Comparison of ENCODE assay signal across 1 cellular context in the genomic region with DNA sequence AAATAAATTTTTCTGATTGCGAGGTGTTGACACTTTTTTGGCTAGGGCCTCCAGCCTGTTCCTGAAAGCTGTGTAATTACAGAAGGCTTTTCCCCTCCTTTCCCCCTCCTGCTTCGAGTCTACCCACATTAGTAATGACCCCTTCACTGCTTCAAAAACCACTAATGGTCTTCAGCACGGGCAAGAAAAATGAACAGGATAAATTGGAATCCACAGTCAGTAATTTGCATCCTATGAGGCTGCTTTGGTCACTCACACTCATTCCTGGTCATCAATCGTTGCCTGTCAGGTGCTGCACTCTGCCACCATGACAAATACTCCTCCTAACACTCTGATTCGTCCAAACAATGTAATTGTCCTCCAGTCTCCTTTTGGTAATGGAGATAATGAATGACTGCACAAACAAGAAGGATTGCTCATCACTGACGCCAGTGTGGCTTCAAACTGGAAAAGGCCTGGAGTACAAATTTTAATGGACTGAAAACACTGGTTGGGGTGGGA.
TF ChIP-seq lines count a peak whose summit lies in the region.

No MANE protein-coding gene starts in this region.

TF ChIP-seq in K562, 482 proteins besides CTCF, POLR2A, EP300 and RAD21 (continued from another document and continues in another):
- TF ChIP-seq, protein P1, sequence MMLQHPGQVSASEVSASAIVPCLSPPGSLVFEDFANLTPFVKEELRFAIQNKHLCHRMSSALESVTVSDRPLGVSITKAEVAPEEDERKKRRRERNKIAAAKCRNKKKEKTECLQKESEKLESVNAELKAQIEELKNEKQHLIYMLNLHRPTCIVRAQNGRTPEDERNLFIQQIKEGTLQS (IDR thresholded peaks at IDR 0.05) = peak; percentile 94
- TF ChIP-seq, protein P1 (CRISPR knock-in tag; conservative IDR thresholded peaks at IDR 0.05) = no peak; the same call in 1 of the 2 replicates
- TF ChIP-seq MEF2D (tag; conservative IDR thresholded peaks at IDR 0.05; ENCODE audit: low read depth) (peak; percentile 55; the same call in 1 of the 2 replicates), ARHGAP35 (IDR thresholded peaks at IDR 0.05; ENCODE audit: partially characterized antibody) (no peak), DACH1 (IDR thresholded peaks at IDR 0.05; ENCODE audit: partially characterized antibody) (no peak), TCF3 (CRISPR knock-in tag; IDR thresholded peaks at IDR 0.05) (peak; percentile 78), KDM5B (IDR thresholded peaks at IDR 0.05; ENCODE audit: insufficient replicate concordance, low read depth, low read length) (no peak), HSF4 (CRISPR knock-in tag; IDR thresholded peaks at IDR 0.05; ENCODE audit: borderline replicate concordance) (no peak), CXXC5 (CRISPR knock-in tag; IDR thresholded peaks at IDR 0.05) (0 out of 2 replicates have a peak, but pooled peaks have one; percentile 22), TAF1 (IDR thresholded peaks at IDR 0.05; ENCODE audit: control insufficient read depth, extremely low read depth, insufficient read depth, low read length, severe bottlenecking) (no peak), KLF13 (tag; IDR thresholded peaks at IDR 0.05; ENCODE audit: borderline replicate concordance, low read depth) (no peak), RBM15 (IDR thresholded peaks at IDR 0.05; ENCODE audit: insufficient read depth, low read length) (no peak), SRF (CRISPR knock-in tag; IDR thresholded peaks at IDR 0.05) (no peak), TAF7 (tag; IDR thresholded peaks at IDR 0.05) (no peak), SMARCC2 (IDR thresholded peaks at IDR 0.05; ENCODE audit: low read depth) (peak; percentile 34; the same call in 1 of the 2 replicates), SRSF9 (IDR thresholded peaks at IDR 0.05; ENCODE audit: borderline replicate concordance, low read depth, low read length) (no peak), FOXM1 (IDR thresholded peaks at IDR 0.05; ENCODE audit: low read depth) (peak; percentile 28; the same call in 1 of the 2 replicates), FOXM1 (CRISPR knock-in tag; IDR thresholded peaks at IDR 0.05; ENCODE audit: low read depth) (no peak), GATAD2B (IDR thresholded peaks at IDR 0.05; ENCODE audit: borderline replicate concordance) (no peak), SPI1 (IDR thresholded peaks at IDR 0.05; ENCODE audit: borderline replicate concordance, low read depth, low read length) (no peak), ZC3H4 (CRISPR knock-in tag; IDR thresholded peaks at IDR 0.05; ENCODE audit: borderline replicate concordance) (no peak), KDM2B (CRISPR knock-in tag; IDR thresholded peaks at IDR 0.05) (no peak)
- TF ChIP-seq, protein P2, sequence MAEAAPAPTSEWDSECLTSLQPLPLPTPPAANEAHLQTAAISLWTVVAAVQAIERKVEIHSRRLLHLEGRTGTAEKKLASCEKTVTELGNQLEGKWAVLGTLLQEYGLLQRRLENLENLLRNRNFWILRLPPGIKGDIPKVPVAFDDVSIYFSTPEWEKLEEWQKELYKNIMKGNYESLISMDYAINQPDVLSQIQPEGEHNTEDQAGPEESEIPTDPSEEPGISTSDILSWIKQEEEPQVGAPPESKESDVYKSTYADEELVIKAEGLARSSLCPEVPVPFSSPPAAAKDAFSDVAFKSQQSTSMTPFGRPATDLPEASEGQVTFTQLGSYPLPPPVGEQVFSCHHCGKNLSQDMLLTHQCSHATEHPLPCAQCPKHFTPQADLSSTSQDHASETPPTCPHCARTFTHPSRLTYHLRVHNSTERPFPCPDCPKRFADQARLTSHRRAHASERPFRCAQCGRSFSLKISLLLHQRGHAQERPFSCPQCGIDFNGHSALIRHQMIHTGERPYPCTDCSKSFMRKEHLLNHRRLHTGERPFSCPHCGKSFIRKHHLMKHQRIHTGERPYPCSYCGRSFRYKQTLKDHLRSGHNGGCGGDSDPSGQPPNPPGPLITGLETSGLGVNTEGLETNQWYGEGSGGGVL (CRISPR knock-in tag; IDR thresholded peaks at IDR 0.05) = no peak
- TF ChIP-seq, protein P3, sequence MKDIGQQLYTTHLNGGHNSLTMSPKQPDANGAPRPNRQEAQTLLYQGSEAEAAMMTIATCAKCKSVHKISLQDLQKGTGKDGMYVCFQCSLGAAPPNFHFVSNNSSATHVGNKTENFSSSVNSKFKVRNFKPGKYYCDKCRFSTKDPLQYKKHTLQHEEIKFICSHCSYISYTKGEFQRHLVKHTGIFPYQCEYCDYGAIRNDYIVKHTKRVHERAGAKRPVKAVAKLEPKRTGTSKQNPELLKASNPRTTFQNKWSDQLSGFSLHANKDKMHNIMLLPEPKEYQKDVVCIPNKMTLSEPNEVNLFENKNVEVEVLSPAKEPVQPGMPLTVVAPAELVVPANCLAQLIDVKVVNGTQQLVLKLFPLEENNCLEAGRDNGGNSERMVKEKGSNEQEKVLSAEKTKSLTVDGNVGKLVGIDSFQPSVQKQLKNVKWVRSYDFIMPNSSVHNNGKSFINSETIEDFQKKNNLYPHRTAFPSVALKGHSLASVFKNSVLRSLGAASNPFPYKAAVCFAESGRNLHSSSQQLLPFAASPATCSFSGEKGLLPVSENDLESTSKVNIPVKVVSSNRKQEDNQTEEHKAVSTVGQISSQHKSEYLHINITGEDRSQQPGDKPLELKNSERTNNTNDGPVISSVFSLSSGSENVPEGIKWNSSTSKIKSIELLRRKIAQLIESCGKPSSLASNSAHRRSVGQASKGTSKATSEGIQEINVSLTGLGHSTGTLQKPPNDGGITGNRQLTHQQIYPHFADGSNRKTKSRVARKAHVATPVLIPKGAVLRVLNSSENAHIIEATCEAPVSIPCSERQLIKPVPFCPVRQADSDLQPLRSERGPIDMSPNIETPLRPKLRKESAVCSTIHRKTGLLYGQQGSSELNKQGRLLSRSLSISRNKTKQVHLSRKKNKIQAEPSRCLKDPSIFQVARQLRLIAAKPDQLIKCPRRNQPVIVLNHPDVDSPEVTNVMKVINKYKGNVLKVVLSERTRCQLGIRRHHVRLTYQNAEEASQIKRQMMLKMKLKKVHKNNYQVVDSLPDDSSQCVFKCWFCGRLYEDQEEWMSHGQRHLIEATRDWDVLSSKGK (CRISPR knock-in tag; IDR thresholded peaks at IDR 0.05) = no peak
- TF ChIP-seq, protein P4, sequence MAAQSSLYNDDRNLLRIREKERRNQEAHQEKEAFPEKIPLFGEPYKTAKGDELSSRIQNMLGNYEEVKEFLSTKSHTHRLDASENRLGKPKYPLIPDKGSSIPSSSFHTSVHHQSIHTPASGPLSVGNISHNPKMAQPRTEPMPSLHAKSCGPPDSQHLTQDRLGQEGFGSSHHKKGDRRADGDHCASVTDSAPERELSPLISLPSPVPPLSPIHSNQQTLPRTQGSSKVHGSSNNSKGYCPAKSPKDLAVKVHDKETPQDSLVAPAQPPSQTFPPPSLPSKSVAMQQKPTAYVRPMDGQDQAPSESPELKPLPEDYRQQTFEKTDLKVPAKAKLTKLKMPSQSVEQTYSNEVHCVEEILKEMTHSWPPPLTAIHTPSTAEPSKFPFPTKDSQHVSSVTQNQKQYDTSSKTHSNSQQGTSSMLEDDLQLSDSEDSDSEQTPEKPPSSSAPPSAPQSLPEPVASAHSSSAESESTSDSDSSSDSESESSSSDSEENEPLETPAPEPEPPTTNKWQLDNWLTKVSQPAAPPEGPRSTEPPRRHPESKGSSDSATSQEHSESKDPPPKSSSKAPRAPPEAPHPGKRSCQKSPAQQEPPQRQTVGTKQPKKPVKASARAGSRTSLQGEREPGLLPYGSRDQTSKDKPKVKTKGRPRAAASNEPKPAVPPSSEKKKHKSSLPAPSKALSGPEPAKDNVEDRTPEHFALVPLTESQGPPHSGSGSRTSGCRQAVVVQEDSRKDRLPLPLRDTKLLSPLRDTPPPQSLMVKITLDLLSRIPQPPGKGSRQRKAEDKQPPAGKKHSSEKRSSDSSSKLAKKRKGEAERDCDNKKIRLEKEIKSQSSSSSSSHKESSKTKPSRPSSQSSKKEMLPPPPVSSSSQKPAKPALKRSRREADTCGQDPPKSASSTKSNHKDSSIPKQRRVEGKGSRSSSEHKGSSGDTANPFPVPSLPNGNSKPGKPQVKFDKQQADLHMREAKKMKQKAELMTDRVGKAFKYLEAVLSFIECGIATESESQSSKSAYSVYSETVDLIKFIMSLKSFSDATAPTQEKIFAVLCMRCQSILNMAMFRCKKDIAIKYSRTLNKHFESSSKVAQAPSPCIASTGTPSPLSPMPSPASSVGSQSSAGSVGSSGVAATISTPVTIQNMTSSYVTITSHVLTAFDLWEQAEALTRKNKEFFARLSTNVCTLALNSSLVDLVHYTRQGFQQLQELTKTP (IDR thresholded peaks at IDR 0.05; ENCODE audit: low read depth in 1 of 2, partially characterized antibody in 2 of 2) = no peak
- TF ChIP-seq, protein P5, sequence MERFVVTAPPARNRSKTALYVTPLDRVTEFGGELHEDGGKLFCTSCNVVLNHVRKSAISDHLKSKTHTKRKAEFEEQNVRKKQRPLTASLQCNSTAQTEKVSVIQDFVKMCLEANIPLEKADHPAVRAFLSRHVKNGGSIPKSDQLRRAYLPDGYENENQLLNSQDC (CRISPR knock-in tag; IDR thresholded peaks at IDR 0.05) = no peak
- TF ChIP-seq, protein P6, sequence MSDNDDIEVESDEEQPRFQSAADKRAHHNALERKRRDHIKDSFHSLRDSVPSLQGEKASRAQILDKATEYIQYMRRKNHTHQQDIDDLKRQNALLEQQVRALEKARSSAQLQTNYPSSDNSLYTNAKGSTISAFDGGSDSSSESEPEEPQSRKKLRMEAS (CRISPR knock-in tag; IDR thresholded peaks at IDR 0.05) = no peak
- TF ChIP-seq, protein P7, sequence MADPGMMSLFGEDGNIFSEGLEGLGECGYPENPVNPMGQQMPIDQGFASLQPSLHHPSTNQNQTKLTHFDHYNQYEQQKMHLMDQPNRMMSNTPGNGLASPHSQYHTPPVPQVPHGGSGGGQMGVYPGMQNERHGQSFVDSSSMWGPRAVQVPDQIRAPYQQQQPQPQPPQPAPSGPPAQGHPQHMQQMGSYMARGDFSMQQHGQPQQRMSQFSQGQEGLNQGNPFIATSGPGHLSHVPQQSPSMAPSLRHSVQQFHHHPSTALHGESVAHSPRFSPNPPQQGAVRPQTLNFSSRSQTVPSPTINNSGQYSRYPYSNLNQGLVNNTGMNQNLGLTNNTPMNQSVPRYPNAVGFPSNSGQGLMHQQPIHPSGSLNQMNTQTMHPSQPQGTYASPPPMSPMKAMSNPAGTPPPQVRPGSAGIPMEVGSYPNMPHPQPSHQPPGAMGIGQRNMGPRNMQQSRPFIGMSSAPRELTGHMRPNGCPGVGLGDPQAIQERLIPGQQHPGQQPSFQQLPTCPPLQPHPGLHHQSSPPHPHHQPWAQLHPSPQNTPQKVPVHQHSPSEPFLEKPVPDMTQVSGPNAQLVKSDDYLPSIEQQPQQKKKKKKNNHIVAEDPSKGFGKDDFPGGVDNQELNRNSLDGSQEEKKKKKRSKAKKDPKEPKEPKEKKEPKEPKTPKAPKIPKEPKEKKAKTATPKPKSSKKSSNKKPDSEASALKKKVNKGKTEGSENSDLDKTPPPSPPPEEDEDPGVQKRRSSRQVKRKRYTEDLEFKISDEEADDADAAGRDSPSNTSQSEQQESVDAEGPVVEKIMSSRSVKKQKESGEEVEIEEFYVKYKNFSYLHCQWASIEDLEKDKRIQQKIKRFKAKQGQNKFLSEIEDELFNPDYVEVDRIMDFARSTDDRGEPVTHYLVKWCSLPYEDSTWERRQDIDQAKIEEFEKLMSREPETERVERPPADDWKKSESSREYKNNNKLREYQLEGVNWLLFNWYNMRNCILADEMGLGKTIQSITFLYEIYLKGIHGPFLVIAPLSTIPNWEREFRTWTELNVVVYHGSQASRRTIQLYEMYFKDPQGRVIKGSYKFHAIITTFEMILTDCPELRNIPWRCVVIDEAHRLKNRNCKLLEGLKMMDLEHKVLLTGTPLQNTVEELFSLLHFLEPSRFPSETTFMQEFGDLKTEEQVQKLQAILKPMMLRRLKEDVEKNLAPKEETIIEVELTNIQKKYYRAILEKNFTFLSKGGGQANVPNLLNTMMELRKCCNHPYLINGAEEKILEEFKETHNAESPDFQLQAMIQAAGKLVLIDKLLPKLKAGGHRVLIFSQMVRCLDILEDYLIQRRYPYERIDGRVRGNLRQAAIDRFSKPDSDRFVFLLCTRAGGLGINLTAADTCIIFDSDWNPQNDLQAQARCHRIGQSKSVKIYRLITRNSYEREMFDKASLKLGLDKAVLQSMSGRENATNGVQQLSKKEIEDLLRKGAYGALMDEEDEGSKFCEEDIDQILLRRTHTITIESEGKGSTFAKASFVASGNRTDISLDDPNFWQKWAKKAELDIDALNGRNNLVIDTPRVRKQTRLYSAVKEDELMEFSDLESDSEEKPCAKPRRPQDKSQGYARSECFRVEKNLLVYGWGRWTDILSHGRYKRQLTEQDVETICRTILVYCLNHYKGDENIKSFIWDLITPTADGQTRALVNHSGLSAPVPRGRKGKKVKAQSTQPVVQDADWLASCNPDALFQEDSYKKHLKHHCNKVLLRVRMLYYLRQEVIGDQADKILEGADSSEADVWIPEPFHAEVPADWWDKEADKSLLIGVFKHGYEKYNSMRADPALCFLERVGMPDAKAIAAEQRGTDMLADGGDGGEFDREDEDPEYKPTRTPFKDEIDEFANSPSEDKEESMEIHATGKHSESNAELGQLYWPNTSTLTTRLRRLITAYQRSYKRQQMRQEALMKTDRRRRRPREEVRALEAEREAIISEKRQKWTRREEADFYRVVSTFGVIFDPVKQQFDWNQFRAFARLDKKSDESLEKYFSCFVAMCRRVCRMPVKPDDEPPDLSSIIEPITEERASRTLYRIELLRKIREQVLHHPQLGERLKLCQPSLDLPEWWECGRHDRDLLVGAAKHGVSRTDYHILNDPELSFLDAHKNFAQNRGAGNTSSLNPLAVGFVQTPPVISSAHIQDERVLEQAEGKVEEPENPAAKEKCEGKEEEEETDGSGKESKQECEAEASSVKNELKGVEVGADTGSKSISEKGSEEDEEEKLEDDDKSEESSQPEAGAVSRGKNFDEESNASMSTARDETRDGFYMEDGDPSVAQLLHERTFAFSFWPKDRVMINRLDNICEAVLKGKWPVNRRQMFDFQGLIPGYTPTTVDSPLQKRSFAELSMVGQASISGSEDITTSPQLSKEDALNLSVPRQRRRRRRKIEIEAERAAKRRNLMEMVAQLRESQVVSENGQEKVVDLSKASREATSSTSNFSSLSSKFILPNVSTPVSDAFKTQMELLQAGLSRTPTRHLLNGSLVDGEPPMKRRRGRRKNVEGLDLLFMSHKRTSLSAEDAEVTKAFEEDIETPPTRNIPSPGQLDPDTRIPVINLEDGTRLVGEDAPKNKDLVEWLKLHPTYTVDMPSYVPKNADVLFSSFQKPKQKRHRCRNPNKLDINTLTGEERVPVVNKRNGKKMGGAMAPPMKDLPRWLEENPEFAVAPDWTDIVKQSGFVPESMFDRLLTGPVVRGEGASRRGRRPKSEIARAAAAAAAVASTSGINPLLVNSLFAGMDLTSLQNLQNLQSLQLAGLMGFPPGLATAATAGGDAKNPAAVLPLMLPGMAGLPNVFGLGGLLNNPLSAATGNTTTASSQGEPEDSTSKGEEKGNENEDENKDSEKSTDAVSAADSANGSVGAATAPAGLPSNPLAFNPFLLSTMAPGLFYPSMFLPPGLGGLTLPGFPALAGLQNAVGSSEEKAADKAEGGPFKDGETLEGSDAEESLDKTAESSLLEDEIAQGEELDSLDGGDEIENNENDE (IDR thresholded peaks at IDR 0.05; ENCODE audit: low read depth, low read length) = no peak
